In the genomic region with DNA sequence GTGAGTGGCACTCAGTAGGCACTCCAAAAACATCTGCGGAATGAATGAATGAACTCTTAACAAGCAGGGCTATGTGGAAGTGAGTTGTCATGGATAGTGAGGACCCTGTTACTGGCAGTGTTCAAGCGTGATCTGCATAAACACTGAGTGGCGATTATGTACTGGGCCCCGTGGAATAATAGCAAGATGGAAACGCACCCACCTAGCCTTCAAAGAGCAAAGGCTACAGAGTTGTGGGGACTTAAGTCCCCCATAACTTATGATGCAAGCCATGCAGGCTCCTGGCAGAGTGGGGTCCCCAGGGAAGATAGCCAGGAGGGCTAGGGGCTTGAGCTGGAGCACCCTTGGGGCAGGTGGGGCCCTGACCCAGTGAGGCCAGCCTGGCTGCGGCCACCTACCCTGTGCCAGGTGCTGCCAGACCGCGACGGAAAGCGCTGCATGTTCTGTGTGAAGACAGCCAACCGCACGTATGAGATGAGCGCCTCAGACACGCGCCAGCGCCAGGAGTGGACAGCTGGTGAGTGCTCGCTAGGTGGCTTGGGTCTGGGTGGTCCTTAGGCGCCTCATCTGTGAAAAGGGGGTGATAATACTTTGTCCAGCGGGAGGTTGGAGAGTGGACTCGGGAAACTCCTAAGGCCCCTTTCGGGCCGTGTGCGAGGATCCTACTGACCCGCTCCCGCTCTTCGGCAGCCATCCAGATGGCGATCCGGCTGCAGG, we compare ENCODE assay signal across 1 cellular context.
TF ChIP-seq lines count a peak whose summit lies in the region.

No MANE protein-coding gene starts in this region.

TF ChIP-seq in HepG2, 621 proteins besides CTCF, POLR2A, EP300 and RAD21 (continued from another document and continues in another):
- TF ChIP-seq, protein P1, sequence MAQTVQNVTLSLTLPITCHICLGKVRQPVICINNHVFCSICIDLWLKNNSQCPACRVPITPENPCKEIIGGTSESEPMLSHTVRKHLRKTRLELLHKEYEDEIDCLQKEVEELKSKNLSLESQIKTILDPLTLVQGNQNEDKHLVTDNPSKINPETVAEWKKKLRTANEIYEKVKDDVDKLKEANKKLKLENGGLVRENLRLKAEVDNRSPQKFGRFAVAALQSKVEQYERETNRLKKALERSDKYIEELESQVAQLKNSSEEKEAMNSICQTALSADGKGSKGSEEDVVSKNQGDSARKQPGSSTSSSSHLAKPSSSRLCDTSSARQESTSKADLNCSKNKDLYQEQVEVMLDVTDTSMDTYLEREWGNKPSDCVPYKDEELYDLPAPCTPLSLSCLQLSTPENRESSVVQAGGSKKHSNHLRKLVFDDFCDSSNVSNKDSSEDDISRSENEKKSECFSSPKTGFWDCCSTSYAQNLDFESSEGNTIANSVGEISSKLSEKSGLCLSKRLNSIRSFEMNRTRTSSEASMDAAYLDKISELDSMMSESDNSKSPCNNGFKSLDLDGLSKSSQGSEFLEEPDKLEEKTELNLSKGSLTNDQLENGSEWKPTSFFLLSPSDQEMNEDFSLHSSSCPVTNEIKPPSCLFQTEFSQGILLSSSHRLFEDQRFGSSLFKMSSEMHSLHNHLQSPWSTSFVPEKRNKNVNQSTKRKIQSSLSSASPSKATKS (CRISPR knock-in tag; IDR thresholded peaks at IDR 0.05), result no peak
- TF ChIP-seq ZNF614 (CRISPR knock-in tag; IDR thresholded peaks at IDR 0.05; ENCODE audit: borderline replicate concordance) (no peak), REXO4 (CRISPR knock-in tag; IDR thresholded peaks at IDR 0.05; ENCODE audit: borderline replicate concordance) (peak; percentile 89; the same call in 1 of the 2 replicates), SNAPC2 (CRISPR knock-in tag; IDR thresholded peaks at IDR 0.05) (no peak), MIXL1 (CRISPR knock-in tag; IDR thresholded peaks at IDR 0.05) (no peak), ZNF746 (CRISPR knock-in tag; IDR thresholded peaks at IDR 0.05) (no peak), PHF21A (CRISPR knock-in tag; IDR thresholded peaks at IDR 0.05) (peak; percentile 50; the same call in 1 of the 2 replicates), ZNF781 (CRISPR knock-in tag; IDR thresholded peaks at IDR 0.05; ENCODE audit: borderline replicate concordance, not compliant biosample characterization) (peak; percentile 50), PTBP1 (IDR thresholded peaks at IDR 0.05; ENCODE audit: low read depth, low read length, poor library complexity, severe bottlenecking) (no peak), PHB2 (IDR thresholded peaks at IDR 0.05; ENCODE audit: partially characterized antibody) (no peak), NCOA2 (CRISPR knock-in tag; IDR thresholded peaks at IDR 0.05) (no peak), ERF (CRISPR knock-in tag; IDR thresholded peaks at IDR 0.05) (no peak), ZFP41 (CRISPR knock-in tag; IDR thresholded peaks at IDR 0.05; ENCODE audit: borderline replicate concordance) (0 out of 2 replicates have a peak, but pooled peaks have one; percentile 6), GATAD2A (CRISPR knock-in tag; IDR thresholded peaks at IDR 0.05) (no peak), RAD51 (IDR thresholded peaks at IDR 0.05; ENCODE audit: borderline replicate concordance) (no peak)
- TF ChIP-seq, protein P2, sequence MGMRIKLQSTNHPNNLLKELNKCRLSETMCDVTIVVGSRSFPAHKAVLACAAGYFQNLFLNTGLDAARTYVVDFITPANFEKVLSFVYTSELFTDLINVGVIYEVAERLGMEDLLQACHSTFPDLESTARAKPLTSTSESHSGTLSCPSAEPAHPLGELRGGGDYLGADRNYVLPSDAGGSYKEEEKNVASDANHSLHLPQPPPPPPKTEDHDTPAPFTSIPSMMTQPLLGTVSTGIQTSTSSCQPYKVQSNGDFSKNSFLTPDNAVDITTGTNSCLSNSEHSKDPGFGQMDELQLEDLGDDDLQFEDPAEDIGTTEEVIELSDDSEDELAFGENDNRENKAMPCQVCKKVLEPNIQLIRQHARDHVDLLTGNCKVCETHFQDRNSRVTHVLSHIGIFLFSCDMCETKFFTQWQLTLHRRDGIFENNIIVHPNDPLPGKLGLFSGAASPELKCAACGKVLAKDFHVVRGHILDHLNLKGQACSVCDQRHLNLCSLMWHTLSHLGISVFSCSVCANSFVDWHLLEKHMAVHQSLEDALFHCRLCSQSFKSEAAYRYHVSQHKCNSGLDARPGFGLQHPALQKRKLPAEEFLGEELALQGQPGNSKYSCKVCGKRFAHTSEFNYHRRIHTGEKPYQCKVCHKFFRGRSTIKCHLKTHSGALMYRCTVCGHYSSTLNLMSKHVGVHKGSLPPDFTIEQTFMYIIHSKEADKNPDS (CRISPR knock-in tag; IDR thresholded peaks at IDR 0.05), result no peak; the same call in 1 of the 2 replicates
- TF ChIP-seq, protein P3, sequence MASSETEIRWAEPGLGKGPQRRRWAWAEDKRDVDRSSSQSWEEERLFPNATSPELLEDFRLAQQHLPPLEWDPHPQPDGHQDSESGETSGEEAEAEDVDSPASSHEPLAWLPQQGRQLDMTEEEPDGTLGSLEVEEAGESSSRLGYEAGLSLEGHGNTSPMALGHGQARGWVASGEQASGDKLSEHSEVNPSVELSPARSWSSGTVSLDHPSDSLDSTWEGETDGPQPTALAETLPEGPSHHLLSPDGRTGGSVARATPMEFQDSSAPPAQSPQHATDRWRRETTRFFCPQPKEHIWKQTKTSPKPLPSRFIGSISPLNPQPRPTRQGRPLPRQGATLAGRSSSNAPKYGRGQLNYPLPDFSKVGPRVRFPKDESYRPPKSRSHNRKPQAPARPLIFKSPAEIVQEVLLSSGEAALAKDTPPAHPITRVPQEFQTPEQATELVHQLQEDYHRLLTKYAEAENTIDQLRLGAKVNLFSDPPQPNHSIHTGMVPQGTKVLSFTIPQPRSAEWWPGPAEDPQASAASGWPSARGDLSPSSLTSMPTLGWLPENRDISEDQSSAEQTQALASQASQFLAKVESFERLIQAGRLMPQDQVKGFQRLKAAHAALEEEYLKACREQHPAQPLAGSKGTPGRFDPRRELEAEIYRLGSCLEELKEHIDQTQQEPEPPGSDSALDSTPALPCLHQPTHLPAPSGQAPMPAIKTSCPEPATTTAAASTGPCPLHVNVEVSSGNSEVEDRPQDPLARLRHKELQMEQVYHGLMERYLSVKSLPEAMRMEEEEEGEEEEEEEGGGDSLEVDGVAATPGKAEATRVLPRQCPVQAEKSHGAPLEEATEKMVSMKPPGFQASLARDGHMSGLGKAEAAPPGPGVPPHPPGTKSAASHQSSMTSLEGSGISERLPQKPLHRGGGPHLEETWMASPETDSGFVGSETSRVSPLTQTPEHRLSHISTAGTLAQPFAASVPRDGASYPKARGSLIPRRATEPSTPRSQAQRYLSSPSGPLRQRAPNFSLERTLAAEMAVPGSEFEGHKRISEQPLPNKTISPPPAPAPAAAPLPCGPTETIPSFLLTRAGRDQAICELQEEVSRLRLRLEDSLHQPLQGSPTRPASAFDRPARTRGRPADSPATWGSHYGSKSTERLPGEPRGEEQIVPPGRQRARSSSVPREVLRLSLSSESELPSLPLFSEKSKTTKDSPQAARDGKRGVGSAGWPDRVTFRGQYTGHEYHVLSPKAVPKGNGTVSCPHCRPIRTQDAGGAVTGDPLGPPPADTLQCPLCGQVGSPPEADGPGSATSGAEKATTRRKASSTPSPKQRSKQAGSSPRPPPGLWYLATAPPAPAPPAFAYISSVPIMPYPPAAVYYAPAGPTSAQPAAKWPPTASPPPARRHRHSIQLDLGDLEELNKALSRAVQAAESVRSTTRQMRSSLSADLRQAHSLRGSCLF (CRISPR knock-in tag; IDR thresholded peaks at IDR 0.05; ENCODE audit: borderline replicate concordance), result no peak
- TF ChIP-seq, protein P4, sequence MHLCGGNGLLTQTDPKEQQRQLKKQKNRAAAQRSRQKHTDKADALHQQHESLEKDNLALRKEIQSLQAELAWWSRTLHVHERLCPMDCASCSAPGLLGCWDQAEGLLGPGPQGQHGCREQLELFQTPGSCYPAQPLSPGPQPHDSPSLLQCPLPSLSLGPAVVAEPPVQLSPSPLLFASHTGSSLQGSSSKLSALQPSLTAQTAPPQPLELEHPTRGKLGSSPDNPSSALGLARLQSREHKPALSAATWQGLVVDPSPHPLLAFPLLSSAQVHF (CRISPR knock-in tag; IDR thresholded peaks at IDR 0.05), result 0 out of 2 replicates have a peak, but pooled peaks have one; percentile 17
- TF ChIP-seq, protein P5, sequence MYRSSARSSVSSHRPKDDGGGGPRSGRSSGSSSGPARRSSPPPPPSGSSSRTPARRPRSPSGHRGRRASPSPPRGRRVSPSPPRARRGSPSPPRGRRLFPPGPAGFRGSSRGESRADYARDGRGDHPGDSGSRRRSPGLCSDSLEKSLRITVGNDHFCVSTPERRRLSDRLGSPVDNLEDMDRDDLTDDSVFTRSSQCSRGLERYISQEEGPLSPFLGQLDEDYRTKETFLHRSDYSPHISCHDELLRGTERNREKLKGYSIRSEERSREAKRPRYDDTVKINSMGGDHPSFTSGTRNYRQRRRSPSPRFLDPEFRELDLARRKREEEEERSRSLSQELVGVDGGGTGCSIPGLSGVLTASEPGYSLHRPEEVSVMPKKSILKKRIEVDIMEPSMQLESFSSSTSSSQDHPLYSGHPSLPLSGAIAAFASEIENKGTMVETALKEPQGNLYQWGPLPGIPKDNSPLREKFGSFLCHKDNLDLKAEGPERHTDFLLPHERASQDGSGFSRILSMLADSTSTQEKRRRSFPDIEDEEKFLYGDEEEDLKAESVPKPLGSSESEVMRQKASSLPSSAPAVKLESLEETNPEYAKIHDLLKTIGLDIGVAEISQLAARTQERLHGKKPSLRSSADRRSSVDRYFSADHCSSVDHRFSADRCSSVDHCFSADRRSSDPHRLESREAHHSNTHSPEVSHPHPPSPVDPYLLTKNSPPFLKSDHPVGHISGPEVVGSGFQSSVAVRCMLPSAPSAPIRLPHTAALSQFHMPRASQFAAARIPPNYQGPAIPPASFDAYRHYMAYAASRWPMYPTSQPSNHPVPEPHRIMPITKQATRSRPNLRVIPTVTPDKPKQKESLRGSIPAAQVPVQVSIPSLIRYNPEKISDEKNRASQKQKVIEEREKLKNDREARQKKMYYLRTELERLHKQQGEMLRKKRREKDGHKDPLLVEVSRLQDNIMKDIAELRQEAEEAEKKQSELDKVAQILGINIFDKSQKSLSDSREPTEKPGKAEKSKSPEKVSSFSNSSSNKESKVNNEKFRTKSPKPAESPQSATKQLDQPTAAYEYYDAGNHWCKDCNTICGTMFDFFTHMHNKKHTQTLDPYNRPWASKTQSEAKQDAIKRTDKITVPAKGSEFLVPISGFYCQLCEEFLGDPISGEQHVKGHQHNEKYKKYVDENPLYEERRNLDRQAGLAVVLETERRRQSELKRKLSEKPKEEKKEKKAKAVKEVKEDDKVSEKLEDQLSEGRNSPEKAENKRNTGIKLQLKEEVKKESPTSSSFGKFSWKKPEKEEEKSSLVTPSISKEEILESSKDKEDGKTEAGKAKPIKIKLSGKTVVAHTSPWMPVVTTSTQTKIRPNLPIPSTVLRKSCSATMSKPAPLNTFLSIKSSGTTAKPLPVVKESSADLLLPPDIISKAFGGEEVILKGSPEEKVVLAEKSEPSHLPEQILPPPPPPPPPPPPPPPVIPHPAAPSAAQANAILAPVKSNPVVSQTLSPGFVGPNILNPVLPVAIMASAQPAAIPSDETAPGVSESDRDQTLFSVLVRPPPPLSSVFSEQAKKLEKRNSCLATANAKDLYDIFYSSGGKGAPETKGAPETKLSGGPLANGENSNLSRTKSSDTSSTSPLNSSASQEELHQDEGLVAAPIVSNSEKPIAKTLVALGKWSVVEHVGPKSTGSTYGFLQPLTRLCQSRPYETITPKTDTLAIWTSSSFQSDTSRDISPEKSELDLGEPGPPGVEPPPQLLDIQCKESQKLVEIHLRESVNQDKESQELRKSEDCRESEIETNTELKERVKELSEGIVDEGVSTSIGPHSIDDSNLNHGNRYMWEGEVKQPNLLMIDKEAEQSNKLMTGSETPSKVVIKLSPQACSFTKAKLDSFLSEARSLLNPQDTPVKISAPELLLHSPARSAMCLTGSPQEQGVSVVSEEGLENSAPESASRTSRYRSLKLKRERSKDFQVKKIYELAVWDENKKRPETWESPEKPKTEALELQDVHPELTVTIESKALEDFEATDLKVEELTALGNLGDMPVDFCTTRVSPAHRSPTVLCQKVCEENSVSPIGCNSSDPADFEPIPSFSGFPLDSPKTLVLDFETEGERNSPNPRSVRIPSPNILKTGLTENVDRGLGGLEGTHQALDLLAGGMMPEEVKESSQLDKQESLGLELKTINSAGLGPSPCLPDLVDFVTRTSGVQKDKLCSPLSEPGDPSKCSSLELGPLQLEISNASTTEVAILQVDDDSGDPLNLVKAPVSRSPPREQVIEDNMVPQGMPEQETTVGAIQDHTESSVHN (CRISPR knock-in tag; IDR thresholded peaks at IDR 0.05), result no peak
- TF ChIP-seq, protein P6, sequence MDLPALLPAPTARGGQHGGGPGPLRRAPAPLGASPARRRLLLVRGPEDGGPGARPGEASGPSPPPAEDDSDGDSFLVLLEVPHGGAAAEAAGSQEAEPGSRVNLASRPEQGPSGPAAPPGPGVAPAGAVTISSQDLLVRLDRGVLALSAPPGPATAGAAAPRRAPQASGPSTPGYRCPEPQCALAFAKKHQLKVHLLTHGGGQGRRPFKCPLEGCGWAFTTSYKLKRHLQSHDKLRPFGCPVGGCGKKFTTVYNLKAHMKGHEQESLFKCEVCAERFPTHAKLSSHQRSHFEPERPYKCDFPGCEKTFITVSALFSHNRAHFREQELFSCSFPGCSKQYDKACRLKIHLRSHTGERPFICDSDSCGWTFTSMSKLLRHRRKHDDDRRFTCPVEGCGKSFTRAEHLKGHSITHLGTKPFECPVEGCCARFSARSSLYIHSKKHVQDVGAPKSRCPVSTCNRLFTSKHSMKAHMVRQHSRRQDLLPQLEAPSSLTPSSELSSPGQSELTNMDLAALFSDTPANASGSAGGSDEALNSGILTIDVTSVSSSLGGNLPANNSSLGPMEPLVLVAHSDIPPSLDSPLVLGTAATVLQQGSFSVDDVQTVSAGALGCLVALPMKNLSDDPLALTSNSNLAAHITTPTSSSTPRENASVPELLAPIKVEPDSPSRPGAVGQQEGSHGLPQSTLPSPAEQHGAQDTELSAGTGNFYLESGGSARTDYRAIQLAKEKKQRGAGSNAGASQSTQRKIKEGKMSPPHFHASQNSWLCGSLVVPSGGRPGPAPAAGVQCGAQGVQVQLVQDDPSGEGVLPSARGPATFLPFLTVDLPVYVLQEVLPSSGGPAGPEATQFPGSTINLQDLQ (CRISPR knock-in tag; IDR thresholded peaks at IDR 0.05), result peak; percentile 78
- TF ChIP-seq, protein P7, sequence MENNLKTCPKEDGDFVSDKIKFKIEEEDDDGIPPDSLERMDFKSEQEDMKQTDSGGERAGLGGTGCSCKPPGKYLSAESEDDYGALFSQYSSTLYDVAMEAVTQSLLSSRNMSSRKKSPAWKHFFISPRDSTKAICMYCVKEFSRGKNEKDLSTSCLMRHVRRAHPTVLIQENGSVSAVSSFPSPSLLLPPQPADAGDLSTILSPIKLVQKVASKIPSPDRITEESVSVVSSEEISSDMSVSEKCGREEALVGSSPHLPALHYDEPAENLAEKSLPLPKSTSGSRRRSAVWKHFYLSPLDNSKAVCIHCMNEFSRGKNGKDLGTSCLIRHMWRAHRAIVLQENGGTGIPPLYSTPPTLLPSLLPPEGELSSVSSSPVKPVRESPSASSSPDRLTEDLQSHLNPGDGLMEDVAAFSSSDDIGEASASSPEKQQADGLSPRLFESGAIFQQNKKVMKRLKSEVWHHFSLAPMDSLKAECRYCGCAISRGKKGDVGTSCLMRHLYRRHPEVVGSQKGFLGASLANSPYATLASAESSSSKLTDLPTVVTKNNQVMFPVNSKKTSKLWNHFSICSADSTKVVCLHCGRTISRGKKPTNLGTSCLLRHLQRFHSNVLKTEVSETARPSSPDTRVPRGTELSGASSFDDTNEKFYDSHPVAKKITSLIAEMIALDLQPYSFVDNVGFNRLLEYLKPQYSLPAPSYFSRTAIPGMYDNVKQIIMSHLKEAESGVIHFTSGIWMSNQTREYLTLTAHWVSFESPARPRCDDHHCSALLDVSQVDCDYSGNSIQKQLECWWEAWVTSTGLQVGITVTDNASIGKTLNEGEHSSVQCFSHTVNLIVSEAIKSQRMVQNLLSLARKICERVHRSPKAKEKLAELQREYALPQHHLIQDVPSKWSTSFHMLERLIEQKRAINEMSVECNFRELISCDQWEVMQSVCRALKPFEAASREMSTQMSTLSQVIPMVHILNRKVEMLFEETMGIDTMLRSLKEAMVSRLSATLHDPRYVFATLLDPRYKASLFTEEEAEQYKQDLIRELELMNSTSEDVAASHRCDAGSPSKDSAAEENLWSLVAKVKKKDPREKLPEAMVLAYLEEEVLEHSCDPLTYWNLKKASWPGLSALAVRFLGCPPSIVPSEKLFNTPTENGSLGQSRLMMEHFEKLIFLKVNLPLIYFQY (CRISPR knock-in tag; IDR thresholded peaks at IDR 0.05; ENCODE audit: borderline replicate concordance), result 0 out of 2 replicates have a peak, but pooled peaks have one; percentile 7
